ENCODE assay signal across 25 cellular contexts in the genomic region with DNA sequence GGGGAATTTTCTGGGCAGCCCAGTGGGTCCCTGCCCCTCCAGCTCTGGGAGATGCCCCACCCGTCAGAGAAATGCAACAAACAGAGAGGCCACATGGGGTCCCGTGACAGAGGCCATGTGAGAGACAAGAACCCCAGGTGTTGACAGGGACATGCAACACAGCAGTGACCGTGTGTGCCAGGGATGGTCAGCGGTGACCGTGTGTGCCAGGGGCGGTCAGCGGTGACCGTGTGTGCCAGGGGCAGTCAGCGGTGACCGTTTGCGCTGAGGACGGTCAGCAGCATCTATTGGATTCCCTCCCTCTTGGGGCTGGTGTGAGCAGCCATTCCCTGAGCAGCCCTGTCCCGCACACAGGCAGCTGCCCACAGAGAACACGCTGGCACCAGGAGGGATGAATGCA.
A peak's percentile ranks its signal among the peaks of the same experiment; 100 is the strongest.
DNase-seq lines count a peak whose midpoint lies in the region; ATAC-seq and TF ChIP-seq lines count a peak whose summit lies in the region.
"Had no signal": no experiment of that assay in that cellular context is flagged by ENCODE, and none has a peak within 500 bp of the region (broad histone marks: within the 10 kb centered on the region; RNA-seq: fewer than 3 reads in every experiment).

No MANE protein-coding gene starts in this region.

- no peak overlapping the region for H4K8ac ChIP-seq in trophoblast cell (ENCODE audit: low read depth, low read length)

- H3K27me3 Mint-ChIP-seq in activated CD4-positive, alpha-beta memory T cell treated with anti-CD3 and anti-CD28 coated beads, Interleukin-2, amount 10 ng/mL, durations not matched to agents 7 days and 5 days: peaks cover 14% of the 10 kb centered on the region
- H3K27me3 Mint-ChIP-seq in activated CD4-positive, alpha-beta memory T cell treated with anti-CD3 and anti-CD28 coated beads for 36 hours: peaks cover 5% of the 10 kb centered on the region
- H3K27me3 Mint-ChIP-seq: type B pancreatic cell had no signal

- no peaks in the 10 kb centered on the region for H3K79me2 ChIP-seq in trophoblast cell (ENCODE audit: control insufficient read depth, insufficient read depth, low read length, poor library complexity)

- H3K18ac ChIP-seq in trophoblast cell (ENCODE audit: low read length): no peak overlapping the region

- no peak overlapping the region for H2BK12ac ChIP-seq in trophoblast cell (ENCODE audit: low read length)

- H3K4me3 ChIP-seq in dorsolateral prefrontal cortex: peak overlapping the region in 4 of 59 donors; percentile 3 to 17 (median 10)
- H3K4me3 ChIP-seq in trophoblast cell (ENCODE audit: low read depth, low read length): no peak overlapping the region
- H3K4me3 ChIP-seq: pancreas, PC-9, sigmoid colon had no signal

- POLR2A ChIA-PET in activated CD4-positive, alpha-beta memory T cell treated with anti-CD3 and anti-CD28 coated beads, Interleukin-2, amount 10 ng/mL, durations not matched to agents 7 days and 5 days (lab: Charles Lee): no interaction called here
- POLR2A ChIA-PET in activated CD4-positive, alpha-beta memory T cell treated with anti-CD3 and anti-CD28 coated beads for 36 hours (lab: Charles Lee): no interaction called here

- no peak overlapping the region for H3K9ac ChIP-seq in trophoblast cell (ENCODE audit: low read length)

- no peak overlapping the region for H4K12ac ChIP-seq in trophoblast cell (ENCODE audit: low read depth, low read length)

- no CpG with 5 or more reads among the region's 14 CpGs for WGBS in trophoblast cell (ENCODE audit: extremely low coverage, insufficient coverage, insufficient read length)

- H3K4me1 Mint-ChIP-seq in activated CD4-positive, alpha-beta memory T cell treated with anti-CD3 and anti-CD28 coated beads, Interleukin-2, amount 10 ng/mL, durations not matched to agents 7 days and 5 days: no peaks in the 10 kb centered on the region
- H3K4me1 Mint-ChIP-seq in activated CD4-positive, alpha-beta memory T cell treated with anti-CD3 and anti-CD28 coated beads for 36 hours (ENCODE audit: low read depth): no peaks in the 10 kb centered on the region
- H3K4me1 Mint-ChIP-seq: CD14-positive monocyte had no signal

- no peak overlapping the region for H3K14ac ChIP-seq in trophoblast cell (ENCODE audit: low read length)

- H3K79me1 ChIP-seq in trophoblast cell (ENCODE audit: low read length): no peaks in the 10 kb centered on the region

- no peak overlapping the region for H2AFZ ChIP-seq in trophoblast cell (ENCODE audit: insufficient read depth, low read length, poor library complexity)
- H2AFZ ChIP-seq: PC-9 had no signal

- no peak for ATAC-seq in HG03521 (IDR thresholded peaks at IDR 0.05; ENCODE audit: unreplicated experiment)
- ATAC-seq: pancreas had no signal

- CTCF ChIA-PET in activated CD4-positive, alpha-beta memory T cell treated with anti-CD3 and anti-CD28 coated beads, Interleukin-2, amount 10 ng/mL, durations not matched to agents 7 days and 5 days (lab: Charles Lee): no interaction called here
- CTCF ChIA-PET in activated CD4-positive, alpha-beta memory T cell treated with anti-CD3 and anti-CD28 coated beads for 36 hours (lab: Charles Lee): no interaction called here

- DNase-seq in activated CD4-positive, alpha-beta memory T cell treated with anti-CD3 and anti-CD28 coated beads, Interleukin-2, amount 10 ng/mL, durations not matched to agents 7 days and 5 days: peak; percentile 9
- no peak for DNase-seq in activated CD4-positive, alpha-beta memory T cell treated with anti-CD3 and anti-CD28 coated beads for 36 hours
- DNase-seq in dorsolateral prefrontal cortex: no peak
- peak; percentile 6 for DNase-seq in iPS-NIHi7 (ENCODE audit: extremely low spot score)
- peak; percentile 20 for DNase-seq in superior temporal gyrus (ENCODE audit: extremely low spot score)
- no peak for DNase-seq in GM19240 (ENCODE audit: insufficient read length, low spot score)
- DNase-seq in trophoblast cell: no peak
- DNase-seq: activated T-cell treated with anti-CD3 and anti-CD28 coated beads, Interleukin-2, amount 50 U/mL, for 1 hour; central memory CD4-positive, alpha-beta T cell; erythroblast; Kasumi-1; NCI-H1417; NCI-H2081 treated with DMSO at 0.1 percent for 48 hours; NCI-H2227 treated with DMSO at 0.1 percent for 48 hours; NCI-H69; nephron progenitor cell; pancreas; PC-9; SHP77; sigmoid colon; stimulated activated CD4-positive, alpha-beta T cell treated with anti-CD3 and anti-CD28 coated beads, Interleukin-4, amount 100 ng/mL, for 1 hour had no signal

- H3K27me3 ChIP-seq in dorsolateral prefrontal cortex: no peaks in the 10 kb centered on the region
- H3K27me3 ChIP-seq in trophoblast cell (ENCODE audit: insufficient read depth, low read length): no peaks in the 10 kb centered on the region
- H3K27me3 ChIP-seq: pancreas, sigmoid colon had no signal

- no peak for TF ChIP-seq CTCF in dorsolateral prefrontal cortex (IDR thresholded peaks at IDR 0.05 in 54 of 56, conservative IDR thresholded peaks at IDR 0.05 in 2 of 56; ENCODE audit: low read depth in 1 of 56, partially characterized antibody in 56 of 56)

- H3K23ac ChIP-seq in trophoblast cell (ENCODE audit: low read length): no peak overlapping the region

- H3K36me3 Mint-ChIP-seq in activated CD4-positive, alpha-beta memory T cell treated with anti-CD3 and anti-CD28 coated beads, Interleukin-2, amount 10 ng/mL, durations not matched to agents 7 days and 5 days (ENCODE audit: low read depth): no peaks in the 10 kb centered on the region
- no peaks in the 10 kb centered on the region for H3K36me3 Mint-ChIP-seq in activated CD4-positive, alpha-beta memory T cell treated with anti-CD3 and anti-CD28 coated beads for 36 hours
- H3K36me3 Mint-ChIP-seq: CD14-positive monocyte, type B pancreatic cell had no signal

- no peaks in the 10 kb centered on the region for H3K36me3 ChIP-seq in trophoblast cell (ENCODE audit: control insufficient read depth in 1 of 2, insufficient read depth in 2 of 2, low read length in 2 of 2)
- H3K36me3 ChIP-seq: pancreas, sigmoid colon had no signal

- no peak overlapping the region for H4K91ac ChIP-seq in trophoblast cell (ENCODE audit: low read depth, low read length)

- peak overlapping the region in 33 of 59 donors; percentile 5 to 82 (median 45) for H3K27ac ChIP-seq in dorsolateral prefrontal cortex
- H3K27ac ChIP-seq in trophoblast cell (ENCODE audit: low read depth, low read length): no peak overlapping the region
- H3K27ac ChIP-seq: pancreas, PC-9, sigmoid colon had no signal

- H3K9me3 Mint-ChIP-seq in activated CD4-positive, alpha-beta memory T cell treated with anti-CD3 and anti-CD28 coated beads, Interleukin-2, amount 10 ng/mL, durations not matched to agents 7 days and 5 days: no peaks in the 10 kb centered on the region
- H3K9me3 Mint-ChIP-seq in activated CD4-positive, alpha-beta memory T cell treated with anti-CD3 and anti-CD28 coated beads for 36 hours: no peaks in the 10 kb centered on the region
- H3K9me3 Mint-ChIP-seq: T-helper 2 cell treated with Interferon-gamma antibody and Interleukin-4, amounts not matched to agents 5 μg/mL and 100 μg/mL, for 36 hours; type B pancreatic cell had no signal

- no peak overlapping the region for H3K4ac ChIP-seq in trophoblast cell (ENCODE audit: low read depth, low read length)

- H2AK5ac ChIP-seq in trophoblast cell (ENCODE audit: low read length): no peak overlapping the region

- H3K4me2 ChIP-seq in trophoblast cell (ENCODE audit: low read length): no peak overlapping the region
- H3K4me2 ChIP-seq: PC-9 had no signal

- H3K9me3 ChIP-seq in trophoblast cell (ENCODE audit: insufficient read depth, low read depth, low read length): no peaks in the 10 kb centered on the region
- H3K9me3 ChIP-seq: pancreas, sigmoid colon had no signal

- H3K27ac Mint-ChIP-seq in activated CD4-positive, alpha-beta memory T cell treated with anti-CD3 and anti-CD28 coated beads, Interleukin-2, amount 10 ng/mL, durations not matched to agents 7 days and 5 days: no peak overlapping the region
- H3K27ac Mint-ChIP-seq in activated CD4-positive, alpha-beta memory T cell treated with anti-CD3 and anti-CD28 coated beads for 36 hours: no peak overlapping the region
- H3K27ac Mint-ChIP-seq: nephron progenitor cell; T-helper 2 cell treated with Interferon-gamma antibody and Interleukin-4, amounts not matched to agents 5 μg/mL and 100 μg/mL, for 36 hours; type B pancreatic cell had no signal

- no peak overlapping the region for H2BK5ac ChIP-seq in trophoblast cell (ENCODE audit: low read depth, low read length, poor library complexity)

- no peaks in the 10 kb centered on the region for H3K4me1 ChIP-seq in trophoblast cell (ENCODE audit: control insufficient read depth in 1 of 2, insufficient read depth in 2 of 2, low read length in 2 of 2)
- H3K4me1 ChIP-seq: pancreas, sigmoid colon had no signal

- H3K4me3 Mint-ChIP-seq in activated CD4-positive, alpha-beta memory T cell treated with anti-CD3 and anti-CD28 coated beads, Interleukin-2, amount 10 ng/mL, durations not matched to agents 7 days and 5 days: no peak overlapping the region
- no peak overlapping the region for H3K4me3 Mint-ChIP-seq in activated CD4-positive, alpha-beta memory T cell treated with anti-CD3 and anti-CD28 coated beads for 36 hours
- H3K4me3 Mint-ChIP-seq: CD14-positive monocyte; nephron progenitor cell; T-helper 2 cell treated with Interferon-gamma antibody and Interleukin-4, amounts not matched to agents 5 μg/mL and 100 μg/mL, for 36 hours; type B pancreatic cell had no signal

- H2BK120ac ChIP-seq in trophoblast cell (ENCODE audit: insufficient read depth, low read length, poor library complexity): no peak overlapping the region

- intact Hi-C loops in activated CD4-positive, alpha-beta memory T cell treated with anti-CD3 and anti-CD28 coated beads for 36 hours (cut with micrococcal nuclease): no loop called here
- intact Hi-C loops in dorsolateral prefrontal cortex (cut with DNase I): no loop called here

Comparison
In these comparisons a context has a peak if more than half of its experiments do, and no peak if none do; other contexts are left out.
1. DNase-seq: peak in activated CD4-positive, alpha-beta memory T cell treated with anti-CD3 and anti-CD28 coated beads, Interleukin-2, amount 10 ng/mL, durations not matched to agents 7 days and 5 days (single experiment), iPS-NIHi7 (single experiment) and superior temporal gyrus (single experiment); none in activated CD4-positive, alpha-beta memory T cell treated with anti-CD3 and anti-CD28 coated beads for 36 hours (single experiment), dorsolateral prefrontal cortex (0 of 10), GM19240 (single experiment) and trophoblast cell (0 of 2).